Comparison of ENCODE assay signal across 21 cellular contexts in the genomic region with DNA sequence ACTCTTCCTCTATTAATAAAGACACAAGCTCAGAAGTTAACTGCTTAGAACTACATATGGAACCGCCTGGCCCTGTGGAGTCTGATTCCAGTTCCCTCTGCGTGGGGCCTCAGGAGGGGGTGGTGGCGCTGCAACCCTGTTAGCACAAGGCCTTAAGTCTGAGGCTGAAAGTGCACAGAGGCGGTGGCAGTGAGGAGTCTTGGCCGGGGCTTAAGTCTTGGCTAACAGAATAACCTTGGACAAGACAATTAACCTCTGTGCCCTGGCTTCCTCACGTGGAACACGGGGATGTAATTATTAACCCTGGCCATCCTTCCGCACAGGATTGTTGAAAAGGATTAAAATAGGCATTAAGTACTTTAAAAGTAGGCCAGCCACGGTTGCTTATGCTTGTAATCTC.
DNase-seq lines count a peak whose midpoint lies in the region; ATAC-seq and TF ChIP-seq lines count a peak whose summit lies in the region.
"Had no signal": no experiment of that assay in that cellular context is flagged by ENCODE, and none has a peak within 500 bp of the region (broad histone marks: within the 10 kb centered on the region; RNA-seq: fewer than 3 reads in every experiment).

No MANE protein-coding gene starts in this region.

- no peak for TF ChIP-seq POLR2A in testis (IDR thresholded peaks at IDR 0.05)

- H3K9me3 ChIP-seq in testis, result no peaks in the 10 kb centered on the region
- H3K9me3 ChIP-seq: gastroesophageal sphincter, psoas muscle, tibial nerve had no signal

- intact Hi-C loops in left colon (cut with DNase I, micrococcal nuclease), result no loop called here
- intact Hi-C loops in testis (cut with DNase I; ENCODE audit: low total_unique reads), result no loop called here

- WGBS in testis, 2 donors, result 44 to 53% methylated on average over 8 to 9 of the region's 9 CpGs

- H3K4me3 ChIP-seq in testis, result no peak overlapping the region
- H3K4me3 ChIP-seq: gastroesophageal sphincter, lung, psoas muscle, tibial nerve had no signal

- no peaks in the 10 kb centered on the region for H3K27me3 ChIP-seq in testis
- H3K27me3 ChIP-seq: tibial nerve had no signal

- ATAC-seq in left colon (peak; percentile 65), HG03460 (IDR thresholded peaks at IDR 0.05; ENCODE audit: unreplicated experiment) (no peak)
- ATAC-seq: activated T-helper 17 cell treated with anti-CD3 and anti-CD28 coated beads, Interleukin-2, amount 50 U/mL, for 72 hours; psoas muscle; stimulated activated memory B cell treated with anti-CD40 and anti-IgM and Interleukin-4, amounts not matched to agents 10 μg/mL and 1 μg/mL and 100 μg/mL, for 72 hours had no signal

- peak; percentile 29 for DNase-seq in SKM-1 treated with dmso at 0.1 percent for 144 hours (lab: John Stamatoyannopoulos, UW; ENCODE audit: unreplicated experiment)
- DNase-seq in SKM-1 (lab: John Stamatoyannopoulos, UW; ENCODE audit: unreplicated experiment), result no peak
- DNase-seq in SK-MEL-5 (ENCODE audit: low read depth, low spot score), result peak; percentile 5
- DNase-seq in left colon, result peak in 1 of 2 donors; percentile 15
- peak; percentile 81 for DNase-seq in testis
- no peak for DNase-seq in activated CD8-positive, alpha-beta memory T cell treated with anti-CD3 and anti-CD28 coated beads, Interleukin-2, amount 50 U/mL, for 48 hours
- no peak for DNase-seq in NK-92 (lab: John Stamatoyannopoulos, UW; ENCODE audit: unreplicated experiment)
- DNase-seq: KG1, naive B cell, NCI-H1092, NCI-H2029 treated with DMSO at 0.1 percent for 48 hours, NCI-H510A treated with DMSO at 0.1 percent for 48 hours, psoas muscle, SIG-M5, T-helper 2 cell had no signal

- no peak for TF ChIP-seq CTCF in testis (IDR thresholded peaks at IDR 0.05)

- no peak overlapping the region for H3K27ac ChIP-seq in testis
- H3K27ac ChIP-seq: psoas muscle, tibial nerve had no signal

- peaks cover 9% of the 10 kb centered on the region for H3K4me1 ChIP-seq in testis
- H3K4me1 ChIP-seq: psoas muscle, tibial nerve had no signal

- in situ Hi-C loops in SK-MEL-5 (cut with HindIII; ENCODE audit: low pct_unique_long_range_greater_than_20kb, low sequenced_read_pairs), result no loop called here

- no peaks in the 10 kb centered on the region for H3K36me3 ChIP-seq in testis (ENCODE audit: low read depth, missing control alignments)
- H3K36me3 ChIP-seq: tibial nerve had no signal

Comparison
In these comparisons a context has a peak if more than half of its experiments do, and no peak if none do; other contexts are left out.
1. DNase-seq: peak in SKM-1 treated with dmso at 0.1 percent for 144 hours (single experiment), SK-MEL-5 (single experiment) and testis (single experiment); none in SKM-1 (single experiment), activated CD8-positive, alpha-beta memory T cell treated with anti-CD3 and anti-CD28 coated beads, Interleukin-2, amount 50 U/mL, for 48 hours (single experiment) and NK-92 (single experiment).